16 cellular contexts compared by ENCODE assay signal in the genomic region with DNA sequence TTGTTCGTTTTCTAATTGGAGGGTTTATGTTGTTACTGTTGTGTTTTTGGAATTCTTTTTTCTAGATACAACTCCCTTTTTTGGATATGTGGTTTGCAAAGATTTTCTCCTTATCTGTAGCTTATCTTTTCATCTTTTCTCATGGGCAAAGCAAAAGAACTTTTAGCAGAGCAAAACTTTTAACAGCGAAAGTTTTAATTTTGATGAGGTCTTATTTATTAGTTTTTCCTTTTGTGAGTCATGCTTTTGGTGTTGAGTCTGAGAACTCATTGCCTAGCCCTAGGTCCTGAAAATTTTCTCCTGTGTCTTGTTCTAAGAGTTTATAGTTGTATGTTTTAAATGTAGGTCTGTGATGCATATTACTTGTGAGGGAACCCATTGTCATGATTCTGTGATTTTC.
"Had no signal": no experiment of that assay in that cellular context is flagged by ENCODE, and none has a peak within 500 bp of the region (broad histone marks: within the 10 kb centered on the region; RNA-seq: fewer than 3 reads in every experiment).

No MANE protein-coding gene starts in this region.

- H3K27ac ChIP-seq: spleen had no signal

- H3K4me3 ChIP-seq: sigmoid colon, spleen had no signal

- H3K9me3 Mint-ChIP-seq: activated CD8-positive, alpha-beta T cell treated with anti-CD3 and anti-CD28 coated beads for 36 hours; activated naive CD8-positive, alpha-beta T cell treated with anti-CD3 and anti-CD28 coated beads, Interleukin-2, amount 10 ng/mL, durations not matched to agents 7 days and 5 days; activated T-helper 17 cell treated with anti-CD3 and anti-CD28 coated beads, Interleukin-2, amount 50 U/mL, for 72 hours; brain; central memory CD8-positive, alpha-beta T cell; dendritic cell treated with granulocyte-macrophage colony-stimulating factor and Interleukin-4, amounts not matched to agents 40 ng/mL and 50 ng/mL, for 4 days had no signal

- H3K27me3 ChIP-seq: sigmoid colon, spleen had no signal

- H3K36me3 Mint-ChIP-seq: activated naive CD8-positive, alpha-beta T cell treated with anti-CD3 and anti-CD28 coated beads, Interleukin-2, amount 10 ng/mL, durations not matched to agents 7 days and 5 days; memory B cell; naive thymus-derived CD4-positive, alpha-beta T cell; stimulated activated naive B cell treated with anti-CD40 and anti-IgM and Interleukin-4, amounts not matched to agents 10 μg/mL and 1 μg/mL and 100 μg/mL, for 72 hours had no signal

- H3K27me3 Mint-ChIP-seq: brain had no signal

- DNase-seq: activated CD4-positive, alpha-beta T cell treated with anti-CD3 and anti-CD28 coated beads for 48 hours; activated CD4-positive, CD25-positive, alpha-beta regulatory T cell; activated CD8-positive, alpha-beta T cell treated with anti-CD3 and anti-CD28 coated beads for 36 hours; activated naive CD4-positive, alpha-beta T cell; activated naive CD8-positive, alpha-beta T cell treated with anti-CD3 and anti-CD28 coated beads, Interleukin-2, amount 10 ng/mL, durations not matched to agents 7 days and 5 days; activated T-cell treated with anti-CD3 and anti-CD28 coated beads, Interleukin-2, amount 50 U/mL, for 1 hour; effector CD8-positive, alpha-beta T cell; naive thymus-derived CD4-positive, alpha-beta T cell; sigmoid colon; spleen; stimulated activated naive B cell treated with anti-CD40 and anti-IgM and Interleukin-4, amounts not matched to agents 10 μg/mL and 1 μg/mL and 100 μg/mL, for 72 hours had no signal

- H3K36me3 ChIP-seq: sigmoid colon, spleen had no signal

- H3K9me3 ChIP-seq: sigmoid colon, spleen had no signal

- H3K4me3 Mint-ChIP-seq: activated CD8-positive, alpha-beta T cell treated with anti-CD3 and anti-CD28 coated beads for 36 hours; activated naive CD8-positive, alpha-beta T cell treated with anti-CD3 and anti-CD28 coated beads, Interleukin-2, amount 10 ng/mL, durations not matched to agents 7 days and 5 days; activated T-helper 17 cell treated with anti-CD3 and anti-CD28 coated beads, Interleukin-2, amount 50 U/mL, for 72 hours; brain; central memory CD8-positive, alpha-beta T cell; dendritic cell treated with granulocyte-macrophage colony-stimulating factor and Interleukin-4, amounts not matched to agents 40 ng/mL and 50 ng/mL, for 4 days; memory B cell; naive thymus-derived CD4-positive, alpha-beta T cell; stimulated activated naive B cell treated with anti-CD40 and anti-IgM and Interleukin-4, amounts not matched to agents 10 μg/mL and 1 μg/mL and 100 μg/mL, for 72 hours had no signal

- H3K27ac Mint-ChIP-seq: activated CD8-positive, alpha-beta T cell treated with anti-CD3 and anti-CD28 coated beads for 36 hours; activated naive CD8-positive, alpha-beta T cell treated with anti-CD3 and anti-CD28 coated beads, Interleukin-2, amount 10 ng/mL, durations not matched to agents 7 days and 5 days; activated T-helper 17 cell treated with anti-CD3 and anti-CD28 coated beads, Interleukin-2, amount 50 U/mL, for 72 hours; dendritic cell treated with granulocyte-macrophage colony-stimulating factor and Interleukin-4, amounts not matched to agents 40 ng/mL and 50 ng/mL, for 4 days; memory B cell; naive thymus-derived CD4-positive, alpha-beta T cell; stimulated activated naive B cell treated with anti-CD40 and anti-IgM and Interleukin-4, amounts not matched to agents 10 μg/mL and 1 μg/mL and 100 μg/mL, for 72 hours had no signal

- H3K4me1 Mint-ChIP-seq: activated T-helper 17 cell treated with anti-CD3 and anti-CD28 coated beads, Interleukin-2, amount 50 U/mL, for 72 hours; memory B cell; stimulated activated naive B cell treated with anti-CD40 and anti-IgM and Interleukin-4, amounts not matched to agents 10 μg/mL and 1 μg/mL and 100 μg/mL, for 72 hours had no signal
